In the genomic region with DNA sequence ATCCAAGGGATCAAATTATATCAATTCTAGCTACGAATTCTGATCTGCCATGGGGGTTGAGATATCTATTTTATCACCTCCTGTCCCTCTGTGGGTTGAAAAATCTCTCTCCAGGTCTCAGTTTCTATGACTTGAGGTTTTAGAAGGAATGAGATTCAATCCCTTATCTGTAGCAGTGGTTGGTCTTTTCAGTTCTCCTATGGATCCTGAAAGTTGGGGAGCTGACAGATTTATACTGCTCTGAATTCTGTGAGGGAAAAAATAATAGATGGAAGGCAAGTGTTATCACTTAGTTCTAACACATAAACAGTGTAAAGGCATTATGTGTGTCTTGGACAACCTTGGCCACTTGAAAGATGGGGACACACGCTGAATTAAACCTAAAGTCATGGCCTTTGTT, we compare ENCODE assay signal across 29 cellular contexts.
"Had no signal": no experiment of that assay in that cellular context is flagged by ENCODE, and none has a peak within 500 bp of the region (broad histone marks: within the 10 kb centered on the region; RNA-seq: fewer than 3 reads in every experiment).

No MANE protein-coding gene starts in this region.

- H3K9me3 Mint-ChIP-seq: natural killer cell; nephron; neural crest cell; stimulated activated effector memory CD8-positive, alpha-beta T cell treated with anti-CD3 and anti-CD28 coated beads, Interleukin-12 subunit alpha, Interleukin-12 subunit beta, amount 100 ng/mL, for 72 hours; stimulated activated naive B cell treated with anti-CD40 and anti-IgM and Interleukin-4, amounts not matched to agents 10 μg/mL and 1 μg/mL and 100 μg/mL, for 72 hours; stimulated activated naive CD8-positive, alpha-beta T cell treated with anti-CD3 and anti-CD28 coated beads, Interleukin-15, Interleukin-2, amounts not matched to agents 100 ng/mL and 50 ng/mL, for 24 hours had no signal

- H3K9me3 ChIP-seq: ovary, psoas muscle, right lobe of liver, sigmoid colon, stomach, thoracic aorta, thyroid gland, tibial nerve, upper lobe of left lung, vagina had no signal

- DNase-seq: natural killer cell; occipital lobe; ovary; posterior cingulate gyrus; psoas muscle; right cardiac atrium; right lobe of liver; sigmoid colon; small intestine; stimulated activated CD4-positive, alpha-beta T cell treated with anti-CD3 and anti-CD28 coated beads, Interleukin-15, amount 100 ng/mL, for 24 hours; stimulated activated CD4-positive, alpha-beta T cell treated with anti-CD3 and anti-CD28 coated beads, Interleukin-2, amount 100 ng/mL, for 24 hours; stimulated activated CD4-positive, alpha-beta T cell treated with anti-CD3 and anti-CD28 coated beads, Interleukin-2, amount 100 ng/mL, for 48 hours; stimulated activated CD4-positive, alpha-beta T cell treated with anti-CD3 and anti-CD28 coated beads, Interleukin-4, amount 100 ng/mL, for 24 hours; stimulated activated naive B cell treated with anti-CD40 and anti-IgM and Interleukin-4, amounts not matched to agents 10 μg/mL and 1 μg/mL and 100 μg/mL, for 72 hours; stimulated activated naive CD4-positive, alpha-beta T cell treated with Interleukin-2 at 50 U/mL for 16 hours; stomach; thyroid gland; trophoblast cell; upper lobe of left lung had no signal

- H3K4me3 ChIP-seq: ovary, psoas muscle, right lobe of liver, sigmoid colon, stomach, thoracic aorta, thyroid gland, tibial nerve, upper lobe of left lung, vagina had no signal

- H3K27me3 ChIP-seq: ovary, right lobe of liver, thyroid gland, vagina had no signal

- H3K4me1 Mint-ChIP-seq: natural killer cell; nephron; stimulated activated effector memory CD8-positive, alpha-beta T cell treated with anti-CD3 and anti-CD28 coated beads, Interleukin-12 subunit alpha, Interleukin-12 subunit beta, amount 100 ng/mL, for 72 hours had no signal

- FAIRE-seq: small intestine, urothelium cell line had no signal

- H3K9ac ChIP-seq: parathyroid adenoma had no signal

- H3K36me3 Mint-ChIP-seq: natural killer cell; stimulated activated effector memory CD8-positive, alpha-beta T cell treated with anti-CD3 and anti-CD28 coated beads, Interleukin-12 subunit alpha, Interleukin-12 subunit beta, amount 100 ng/mL, for 72 hours; stimulated activated naive B cell treated with anti-CD40 and anti-IgM and Interleukin-4, amounts not matched to agents 10 μg/mL and 1 μg/mL and 100 μg/mL, for 72 hours had no signal

- H3K79me2 ChIP-seq: parathyroid adenoma had no signal

- H3K27ac ChIP-seq: ovary, parathyroid adenoma, psoas muscle, right lobe of liver, sigmoid colon, stomach, thoracic aorta, thyroid gland, tibial nerve, upper lobe of left lung, vagina had no signal

- H3K27ac Mint-ChIP-seq: natural killer cell; nephron; progenitor cell of endocrine pancreas; stimulated activated effector memory CD8-positive, alpha-beta T cell treated with anti-CD3 and anti-CD28 coated beads, Interleukin-12 subunit alpha, Interleukin-12 subunit beta, amount 100 ng/mL, for 72 hours; stimulated activated naive B cell treated with anti-CD40 and anti-IgM and Interleukin-4, amounts not matched to agents 10 μg/mL and 1 μg/mL and 100 μg/mL, for 72 hours; stimulated activated naive CD8-positive, alpha-beta T cell treated with anti-CD3 and anti-CD28 coated beads, Interleukin-15, Interleukin-2, amounts not matched to agents 100 ng/mL and 50 ng/mL, for 24 hours had no signal

- ATAC-seq: natural killer cell; right cardiac atrium; right lobe of liver; stimulated activated effector memory CD8-positive, alpha-beta T cell treated with anti-CD3 and anti-CD28 coated beads, Interleukin-12 subunit alpha, Interleukin-12 subunit beta, amount 100 ng/mL, for 72 hours; stimulated activated naive B cell treated with anti-CD40 and anti-IgM and Interleukin-4, amounts not matched to agents 10 μg/mL and 1 μg/mL and 100 μg/mL, for 72 hours had no signal

- H3K4me1 ChIP-seq: parathyroid adenoma, psoas muscle, right lobe of liver, sigmoid colon, thyroid gland, vagina had no signal

- H3K4me3 Mint-ChIP-seq: natural killer cell; nephron; neural crest cell; stimulated activated effector memory CD8-positive, alpha-beta T cell treated with anti-CD3 and anti-CD28 coated beads, Interleukin-12 subunit alpha, Interleukin-12 subunit beta, amount 100 ng/mL, for 72 hours; stimulated activated naive B cell treated with anti-CD40 and anti-IgM and Interleukin-4, amounts not matched to agents 10 μg/mL and 1 μg/mL and 100 μg/mL, for 72 hours; stimulated activated naive CD8-positive, alpha-beta T cell treated with anti-CD3 and anti-CD28 coated beads, Interleukin-15, Interleukin-2, amounts not matched to agents 100 ng/mL and 50 ng/mL, for 24 hours had no signal

- H3K36me3 ChIP-seq: ovary, right lobe of liver, sigmoid colon, stomach, thoracic aorta, thyroid gland, tibial nerve, upper lobe of left lung, vagina had no signal
